9 cellular contexts compared by ENCODE assay signal in genomic region chr18:46343940-46344372, GRCh38.
DNase-seq lines count a peak whose midpoint lies in the region; ATAC-seq and TF ChIP-seq lines count a peak whose summit lies in the region.
"Had no signal": no experiment of that assay in that cellular context is flagged by ENCODE, and none has a peak within 500 bp of the region (broad histone marks: within the 10 kb centered on the region; RNA-seq: fewer than 3 reads in every experiment).

No MANE protein-coding gene starts in this region.

- no peaks in the 10 kb centered on the region for H3F3A ChIP-seq in GM23338 (replicated peaks; ENCODE audit: low read depth)

- TF ChIP-seq CTCF in GM23338 (conservative IDR thresholded peaks at IDR 0.05; ENCODE audit: low read depth in 2 of 2): peak in 1 of 2 experiments; percentile 7; a peak in 1 of 4 replicates
- no peak for TF ChIP-seq CTCF in NB4 (IDR thresholded peaks at IDR 0.05; ENCODE audit: low read depth, low read length)

- DNase-seq in GM23338 (ENCODE audit: low spot score) (peak; percentile 69), NB4 (ENCODE audit: low read depth) (peak; percentile 29), activated T-cell treated with anti-CD3 and anti-CD28 coated beads for 48 hours (ENCODE audit: low read depth) (peak; percentile 31), kidney tubule cell (ENCODE audit: low spot score) (peak; percentile 82), occipital lobe (lab: John Stamatoyannopoulos, UW) (no peak), putamen (ENCODE audit: low spot score) (no peak), cerebellar cortex (ENCODE audit: low spot score) (no peak)

- H3K4me1 ChIP-seq in GM23338 (ENCODE audit: insufficient read depth): peaks cover 13% of the 10 kb centered on the region

- H3K79me2 ChIP-seq in GM23338 (replicated peaks; ENCODE audit: insufficient read depth): peaks cover 17% of the 10 kb centered on the region

- peaks cover 42% of the 10 kb centered on the region for H3K4me1 Mint-ChIP-seq in GM23338

- H3K4me3 ChIP-seq in GM23338: no peak overlapping the region
- H3K4me3 ChIP-seq in NB4 (ENCODE audit: low read depth, low read length): no peak overlapping the region

- H3K4me3 Mint-ChIP-seq in GM23338: no peak overlapping the region

- H3K27ac Mint-ChIP-seq in GM23338: peak overlapping the region; percentile 93; the same call in 1 of the 2 replicates

- H3K4me2 ChIP-seq in GM23338: peak overlapping the region; percentile 41; the same call in 1 of the 2 replicates
- H3K4me2 ChIP-seq: KMS-11 had no signal

- H2AFZ ChIP-seq in GM23338: no peak overlapping the region

- H3K27me3 ChIP-seq in GM23338 (ENCODE audit: insufficient read depth): no peaks in the 10 kb centered on the region

- TF ChIP-seq POLR2A in GM18505 (IDR thresholded peaks at IDR 0.05; ENCODE audit: borderline replicate concordance, extremely low read depth, insufficient read depth, insufficient read length): no peak
- TF ChIP-seq POLR2A in NB4 (IDR thresholded peaks at IDR 0.05; ENCODE audit: extremely low read depth, insufficient read length): no peak

- peaks cover 19% of the 10 kb centered on the region for H3K27me3 Mint-ChIP-seq in GM23338 (ENCODE audit: insufficient read depth, low read depth, poor library complexity)

- no peaks in the 10 kb centered on the region for H3K9me3 Mint-ChIP-seq in GM23338

- ATAC-seq in GM18505 (IDR thresholded peaks at IDR 0.05; ENCODE audit: unreplicated experiment) (peak; percentile 80), GM23338 (peak; percentile 82)

- peaks cover 5% of the 10 kb centered on the region for H3K36me3 Mint-ChIP-seq in GM23338 (ENCODE audit: low read depth)

- H4K20me1 ChIP-seq in GM23338 (replicated peaks; ENCODE audit: insufficient read depth): no peaks in the 10 kb centered on the region; the same call in 1 of the 2 replicates

- 0 out of 2 replicates have a peak overlapping the region, but pooled peaks have one; percentile 20 for H3K27ac ChIP-seq in GM23338 (ENCODE audit: low read depth)
- H3K27ac ChIP-seq: KMS-11 had no signal

- no peaks in the 10 kb centered on the region for H3K9me2 ChIP-seq in GM23338 (ENCODE audit: insufficient read depth)

- H3K36me3 ChIP-seq in GM23338 (ENCODE audit: insufficient read depth): no peaks in the 10 kb centered on the region

TF ChIP-seq in GM23338, 12 proteins besides CTCF, POLR2A, EP300 and RAD21:
- TF ChIP-seq EZH2 (IDR thresholded peaks at IDR 0.05; ENCODE audit: low read depth, unreplicated experiment) (no peak), ETS1 (IDR thresholded peaks at IDR 0.05) (0 out of 2 replicates have a peak, but pooled peaks have one; percentile 40)

Comparison
In these comparisons a context has a peak if more than half of its experiments do, and no peak if none do; other contexts are left out.
1. DNase-seq: peak in GM23338 (single experiment), NB4 (single experiment), activated T-cell treated with anti-CD3 and anti-CD28 coated beads for 48 hours (single experiment) and kidney tubule cell (single experiment); none in occipital lobe (single experiment), putamen (single experiment) and cerebellar cortex (single experiment).